Comparison of ENCODE assay signal across 9 cellular contexts in the genomic region with DNA sequence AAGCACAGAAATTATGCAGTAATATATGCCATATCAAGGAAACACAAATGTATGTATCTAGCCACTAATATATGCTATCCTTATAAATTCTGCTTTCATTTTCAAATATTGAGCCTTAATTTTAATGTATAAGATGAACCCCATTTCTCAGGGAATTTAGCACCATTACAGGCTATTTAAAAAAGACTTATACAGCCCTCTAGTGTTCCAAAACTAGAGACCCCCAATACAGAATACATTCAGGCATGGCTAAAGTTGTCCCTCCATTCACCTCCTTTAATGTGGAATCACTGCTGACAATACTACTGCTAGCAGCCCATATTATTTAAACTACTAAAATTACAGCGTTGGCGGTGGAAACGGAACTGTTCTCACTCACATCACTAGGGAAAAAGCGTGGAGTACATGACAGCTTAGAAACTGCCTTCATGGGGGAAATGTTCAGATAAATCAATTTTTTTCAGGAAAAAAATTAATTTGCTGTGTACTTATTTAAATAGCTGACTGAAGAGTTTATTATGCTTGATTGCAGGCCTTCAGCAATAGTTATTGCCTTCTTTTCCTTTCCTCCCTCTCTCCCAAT.
DNase-seq lines count a peak whose midpoint lies in the region; TF ChIP-seq lines count a peak whose summit lies in the region.
"Had no signal": no experiment of that assay in that cellular context is flagged by ENCODE, and none has a peak within 500 bp of the region (broad histone marks: within the 10 kb centered on the region; RNA-seq: fewer than 3 reads in every experiment).

No MANE protein-coding gene starts in this region.

- TF ChIP-seq CTCF in foreskin fibroblast (IDR thresholded peaks at IDR 0.05; ENCODE audit: low read depth, low read length) (peak; percentile 34), smooth muscle cell (IDR thresholded peaks at IDR 0.05; ENCODE audit: borderline replicate concordance, insufficient read depth, poor library complexity, severe bottlenecking) (peak; percentile 14), Peyer's patch (IDR thresholded peaks at IDR 0.05) (no peak), uterus (IDR thresholded peaks at IDR 0.05) (no peak)

- no peaks in the 10 kb centered on the region for H4K20me1 ChIP-seq in smooth muscle cell (ENCODE audit: low read depth)

- no peak overlapping the region for H3K9ac ChIP-seq in smooth muscle cell (ENCODE audit: low read depth)

- no peaks in the 10 kb centered on the region for H3K9me3 ChIP-seq in smooth muscle cell (replicated peaks; ENCODE audit: low read depth)
- H3K9me3 ChIP-seq in Peyer's patch: peaks cover 0 to 8% (median 2%) of the 10 kb centered on the region in 4 donors
- H3K9me3 ChIP-seq in uterus: no peaks in the 10 kb centered on the region

- H3K36me3 ChIP-seq in smooth muscle cell (ENCODE audit: low read depth) (no peaks in the 10 kb centered on the region), Peyer's patch (no peaks in the 10 kb centered on the region), uterus (no peaks in the 10 kb centered on the region)

- intact Hi-C loops in uterus (cut with DNase I; ENCODE audit: low total_unique reads): no loop called here

- no peak for TF ChIP-seq POLR2A in Peyer's patch (IDR thresholded peaks at IDR 0.05)
- no peak for TF ChIP-seq POLR2A in uterus (IDR thresholded peaks at IDR 0.05)

- no peaks in the 10 kb centered on the region for H3F3A ChIP-seq in smooth muscle cell (ENCODE audit: low read depth)

- WGBS in smooth muscle cell (ENCODE audit: low lambda C conversion rate): 85% methylated on average over 4 of the region's 4 CpGs

- no peaks in the 10 kb centered on the region for H3K79me2 ChIP-seq in smooth muscle cell (ENCODE audit: low read depth)

- peak overlapping the region; percentile 41 for H3K4me2 ChIP-seq in smooth muscle cell

- peak; percentile 35 for DNase-seq in SHP77 treated with DMSO at 0.1 percent for 48 hours (lab: John Stamatoyannopoulos, UW)
- DNase-seq in SHP77 (lab: John Stamatoyannopoulos, UW): no peak
- DNase-seq in OCI-M1 (lab: John Stamatoyannopoulos, UW): peak; percentile 19
- no peak for DNase-seq in foreskin fibroblast
- DNase-seq in smooth muscle cell (lab: John Stamatoyannopoulos, UW; ENCODE audit: unreplicated experiment): no peak
- no peak for DNase-seq in Peyer's patch
- no peak for DNase-seq in cerebellar nuclear complex (lab: John Stamatoyannopoulos, UW)
- DNase-seq in uterus: no peak
- DNase-seq: activated CD8-positive, alpha-beta memory T cell treated with anti-CD3 and anti-CD28 coated beads, Interleukin-2, amount 10 ng/mL, durations not matched to agents 7 days and 5 days had no signal

- H3K4me1 ChIP-seq in smooth muscle cell (ENCODE audit: low read depth) (no peaks in the 10 kb centered on the region), Peyer's patch (no peaks in the 10 kb centered on the region), uterus (no peaks in the 10 kb centered on the region)

- H3K4me3 ChIP-seq in foreskin fibroblast (ENCODE audit: low read depth in 1 of 2, low read length in 2 of 2) (no peak overlapping the region), smooth muscle cell (no peak overlapping the region), Peyer's patch (no peak overlapping the region), uterus (no peak overlapping the region)

- H3K27me3 ChIP-seq in smooth muscle cell (ENCODE audit: low read depth) (no peaks in the 10 kb centered on the region), Peyer's patch (no peaks in the 10 kb centered on the region), uterus (no peaks in the 10 kb centered on the region)

- H3K27ac ChIP-seq in smooth muscle cell (ENCODE audit: low read depth) (no peak overlapping the region), Peyer's patch (no peak overlapping the region), uterus (no peak overlapping the region)

- H2AFZ ChIP-seq in smooth muscle cell (ENCODE audit: low read depth): peak overlapping the region; percentile 44

Comparison
In these comparisons a context has a peak if more than half of its experiments do, and no peak if none do; other contexts are left out.
1. DNase-seq: peak in SHP77 treated with DMSO at 0.1 percent for 48 hours (single experiment) and OCI-M1 (single experiment); none in SHP77 (0 of 2), foreskin fibroblast (0 of 2), smooth muscle cell (single experiment), Peyer's patch (0 of 3), cerebellar nuclear complex (0 of 2) and uterus (0 of 2).
2. CTCF ChIP-seq: peak in foreskin fibroblast (single experiment) and smooth muscle cell (single experiment); none in Peyer's patch (0 of 6) and uterus (0 of 4).